ENCODE assay signal across 9 cellular contexts in genomic region chr2:172806426-172807008, GRCh38.
DNase-seq lines count a peak whose midpoint lies in the region; ATAC-seq, FAIRE-seq and TF ChIP-seq lines count a peak whose summit lies in the region.
"Had no signal": no experiment of that assay in that cellular context is flagged by ENCODE, and none has a peak within 500 bp of the region (broad histone marks: within the 10 kb centered on the region; RNA-seq: fewer than 3 reads in every experiment).

No MANE protein-coding gene starts in this region.

- peaks cover 2% of the 10 kb centered on the region for H3K36me3 Mint-ChIP-seq in T-helper 2 cell treated with Interferon-gamma antibody and Interleukin-4, amounts not matched to agents 5 μg/mL and 100 μg/mL, for 36 hours (ENCODE audit: low read depth)

- H3K4me3 Mint-ChIP-seq in T-helper 2 cell treated with Interferon-gamma antibody and Interleukin-4, amounts not matched to agents 5 μg/mL and 100 μg/mL, for 36 hours, result no peak overlapping the region
- H3K4me3 Mint-ChIP-seq: stimulated activated naive CD8-positive, alpha-beta T cell treated with anti-CD3 and anti-CD28 coated beads, Interleukin-15, amount 100 ng/mL, for 72 hours had no signal

- no peaks in the 10 kb centered on the region for H3K4me1 Mint-ChIP-seq in T-helper 2 cell treated with Interferon-gamma antibody and Interleukin-4, amounts not matched to agents 5 μg/mL and 100 μg/mL, for 36 hours (ENCODE audit: low read depth)

- H3K27ac ChIP-seq in iPS-20b (ENCODE audit: low read length), result no peak overlapping the region
- no peak overlapping the region for H3K27ac ChIP-seq in thoracic aorta

- no peak overlapping the region for H3K4me3 ChIP-seq in iPS-20b (ENCODE audit: low read length)
- H3K4me3 ChIP-seq in thoracic aorta, result no peak overlapping the region

- no peak for ATAC-seq in thoracic aorta (ENCODE audit: insufficient number of reproducible peaks, low FRiP score, low read depth)
- ATAC-seq: stimulated activated naive CD8-positive, alpha-beta T cell treated with anti-CD3 and anti-CD28 coated beads, Interleukin-15, amount 100 ng/mL, for 72 hours had no signal

- peak; percentile 86 for FAIRE-seq in GM19239 (lab: Jason Lieb, UNC)

- peaks cover 27% of the 10 kb centered on the region for H3K9me3 ChIP-seq in iPS-20b (ENCODE audit: insufficient read depth, low read depth, low read length)
- no peaks in the 10 kb centered on the region for H3K9me3 ChIP-seq in thoracic aorta

- H3K27ac Mint-ChIP-seq in T-helper 2 cell treated with Interferon-gamma antibody and Interleukin-4, amounts not matched to agents 5 μg/mL and 100 μg/mL, for 36 hours, result no peak overlapping the region
- H3K27ac Mint-ChIP-seq: stimulated activated naive CD8-positive, alpha-beta T cell treated with anti-CD3 and anti-CD28 coated beads, Interleukin-15, amount 100 ng/mL, for 72 hours had no signal

- peak; percentile 44 for DNase-seq in AG08396 (ENCODE audit: low spot score)
- peak; percentile 4 for DNase-seq in GM19239 (ENCODE audit: insufficient read length, low spot score)
- peak; percentile 22 to 72 for DNase-seq in NCI-H446 (lab: John Stamatoyannopoulos, UW)
- DNase-seq in astrocyte of the hippocampus (ENCODE audit: low read depth, low spot score), result peak; percentile 68
- DNase-seq in thoracic aorta (ENCODE audit: low spot score), result no peak
- DNase-seq in T-helper 2 cell treated with Interferon-gamma antibody and Interleukin-4, amounts not matched to agents 5 μg/mL and 100 μg/mL, for 36 hours (ENCODE audit: low spot score), result no peak
- DNase-seq in NCI-H226, result no peak

- peak; percentile 73 for TF ChIP-seq CTCF in thoracic aorta (IDR thresholded peaks at IDR 0.05)

- peaks cover 6% of the 10 kb centered on the region for H3K27me3 Mint-ChIP-seq in T-helper 2 cell treated with Interferon-gamma antibody and Interleukin-4, amounts not matched to agents 5 μg/mL and 100 μg/mL, for 36 hours (ENCODE audit: low read depth)
- H3K27me3 Mint-ChIP-seq: stimulated activated naive CD8-positive, alpha-beta T cell treated with anti-CD3 and anti-CD28 coated beads, Interleukin-15, amount 100 ng/mL, for 72 hours had no signal

- H3K36me3 ChIP-seq in iPS-20b (ENCODE audit: insufficient read depth, low read depth, low read length) (no peaks in the 10 kb centered on the region; the same call in 1 of the 2 replicates), thoracic aorta (no peaks in the 10 kb centered on the region)

- H3K4me1 ChIP-seq in iPS-20b (ENCODE audit: insufficient read depth, low read length), result no peaks in the 10 kb centered on the region; the same call in 1 of the 2 replicates
- H3K4me1 ChIP-seq in thoracic aorta (ENCODE audit: control insufficient read depth in 1 of 2, low read depth in 2 of 2), result peaks cover 0 to 3% of the 10 kb centered on the region in 2 donors

- peak overlapping the region; percentile 16; the same call in 1 of the 2 replicates for H3K9ac ChIP-seq in iPS-20b (ENCODE audit: low read depth, low read length)

- H3K27me3 ChIP-seq in iPS-20b (ENCODE audit: insufficient read depth, low read length) (no peaks in the 10 kb centered on the region), thoracic aorta (replicated peaks; ENCODE audit: insufficient read depth) (no peaks in the 10 kb centered on the region)

- H3K9me3 Mint-ChIP-seq in T-helper 2 cell treated with Interferon-gamma antibody and Interleukin-4, amounts not matched to agents 5 μg/mL and 100 μg/mL, for 36 hours, result peaks cover 19% of the 10 kb centered on the region

Comparison
In these comparisons a context has a peak if more than half of its experiments do, and no peak if none do; other contexts are left out.
1. DNase-seq: peak in AG08396 (single experiment), GM19239 (single experiment), NCI-H446 (2 of 2) and astrocyte of the hippocampus (single experiment); none in thoracic aorta (single experiment), T-helper 2 cell treated with Interferon-gamma antibody and Interleukin-4, amounts not matched to agents 5 μg/mL and 100 μg/mL, for 36 hours (single experiment) and NCI-H226 (single experiment).